In genomic region chr11:359181-359714, GRCh38 we compare ENCODE assay signal across 1 cellular context.
TF ChIP-seq lines count a peak whose summit lies in the region.

No MANE protein-coding gene starts in this region.

TF ChIP-seq in H1, 55 proteins besides CTCF, POLR2A, EP300 and RAD21:
- TF ChIP-seq E2F6 (IDR thresholded peaks at IDR 0.05) = no peak
- TF ChIP-seq RNF2 (IDR thresholded peaks at IDR 0.05; ENCODE audit: borderline replicate concordance, low read depth, low read length, missing control alignments, poor library complexity, severe bottlenecking) = no peak
- TF ChIP-seq KDM4A (IDR thresholded peaks at IDR 0.05; ENCODE audit: low read depth, low read length, severe bottlenecking) = no peak
- no peak for TF ChIP-seq TBP (IDR thresholded peaks at IDR 0.05; ENCODE audit: low read depth, low read length)
- TF ChIP-seq CBX8 (IDR thresholded peaks at IDR 0.05; ENCODE audit: borderline replicate concordance, low read depth, low read length) = no peak
- TF ChIP-seq USF2 (IDR thresholded peaks at IDR 0.05; ENCODE audit: low read length) = no peak
- no peak for TF ChIP-seq SAP30 (IDR thresholded peaks at IDR 0.05; ENCODE audit: insufficient read depth, insufficient replicate concordance, low read length)
- no peak for TF ChIP-seq SIRT6 (IDR thresholded peaks at IDR 0.05; ENCODE audit: low read length)
- no peak for TF ChIP-seq GABPA (IDR thresholded peaks at IDR 0.05; ENCODE audit: borderline replicate concordance, insufficient read depth, low read length)
